In the genomic region with DNA sequence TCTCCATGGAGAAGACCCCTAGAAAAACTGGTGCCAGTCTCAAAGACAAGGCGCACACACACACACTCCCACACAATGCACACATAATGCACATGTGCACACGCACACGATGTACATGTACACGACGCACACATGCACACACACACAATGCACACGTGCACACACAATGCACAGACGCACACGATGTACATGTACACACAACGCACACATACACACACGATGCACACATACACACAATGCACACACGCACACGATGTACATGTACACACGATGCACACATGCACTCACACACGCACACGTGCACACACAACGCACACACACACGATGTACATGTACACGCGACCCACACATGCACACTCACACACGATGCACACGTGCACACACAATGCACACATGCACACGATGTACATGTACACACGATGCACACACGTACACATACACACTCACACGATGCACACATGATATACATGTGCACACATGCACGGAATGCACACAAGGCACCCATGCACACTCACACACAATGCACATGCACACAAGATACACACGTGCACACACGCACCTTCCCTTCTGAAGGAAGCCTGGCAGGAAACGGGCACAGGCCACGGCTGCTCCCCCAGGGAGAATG, we compare ENCODE assay signal across 22 cellular contexts.
A peak's percentile ranks its signal among the peaks of the same experiment; 100 is the strongest.
DNase-seq lines count a peak whose midpoint lies in the region; ATAC-seq, FAIRE-seq and TF ChIP-seq lines count a peak whose summit lies in the region.
"Had no signal": no experiment of that assay in that cellular context is flagged by ENCODE, and none has a peak within 500 bp of the region (broad histone marks: within the 10 kb centered on the region; RNA-seq: fewer than 3 reads in every experiment).

No MANE protein-coding gene starts in this region.

- H3K79me2 ChIP-seq in GM12878 (ENCODE audit: control insufficient read depth, insufficient read depth, low read length) = peaks cover 37% of the 10 kb centered on the region

- TF ChIP-seq RAD21 in GM12878 (IDR thresholded peaks at IDR 0.05; ENCODE audit: insufficient read depth, low read depth, low read length) = no peak

- CTCF ChIA-PET in GM12878 (lab: Yijun Ruan, JAX) = no interaction called here

- SMC1A ChIA-PET in GM12878 (lab: Charles Lee; ENCODE audit: uncharacterized antibody, unreplicated experiment) = no interaction called here

- in situ Hi-C loops in GM12878 (cut with MboI) (no loop called here), GM13976 (cut with MboI; ENCODE audit: low sequenced_read_pairs, unreplicated experiment) (no loop called here)

- WGBS in GM12878 (ENCODE audit: insufficient coverage, insufficient replicate concordance, low lambda C conversion rate, missing lambda C conversion rate) = 82% methylated on average over 30 of the region's 30 CpGs
- 71 to 78% (median 75%) methylated on average over 30 of the region's 30 CpGs for WGBS in small intestine, 3 donors
- 73 to 75% methylated on average over 28 to 30 of the region's 30 CpGs for WGBS in tibial nerve, 2 donors

- RAD21 ChIA-PET in GM12878 (lab: Charles Lee; ENCODE audit: unreplicated experiment) = no interaction called here

- H3K4me3 ChIP-seq in GM12878 = no peak overlapping the region
- H3K4me3 ChIP-seq in small intestine (ENCODE audit: low read depth in 1 of 2, low read length in 2 of 2) = no peak overlapping the region
- no peak overlapping the region for H3K4me3 ChIP-seq in tibial nerve
- H3K4me3 ChIP-seq: prostate gland, SJCRH30, thoracic aorta had no signal

- H3K9me3 ChIP-seq in GM12878 (replicated peaks; ENCODE audit: control insufficient read depth, insufficient read depth, low read length) (no peaks in the 10 kb centered on the region), small intestine (ENCODE audit: control insufficient read depth, low read depth) (no peaks in the 10 kb centered on the region), tibial nerve (no peaks in the 10 kb centered on the region)
- H3K9me3 ChIP-seq: prostate gland, SJCRH30, thoracic aorta had no signal

- TF ChIP-seq CTCF in GM12878 (IDR thresholded peaks at IDR 0.05 in 2 of 3, conservative IDR thresholded peaks at IDR 0.05 in 1 of 3; ENCODE audit: control insufficient read depth in 2 of 3, extremely low read depth in 1 of 3, insufficient read depth in 1 of 3, low read depth in 3 of 3, low read length in 3 of 3) (no peak), GM13976 (IDR thresholded peaks at IDR 0.05; ENCODE audit: borderline replicate concordance, control extremely low read depth, extremely low read depth, insufficient read depth, missing control alignments) (no peak), tibial nerve (IDR thresholded peaks at IDR 0.05) (no peak)

- DNase-seq in H54 (ENCODE audit: insufficient read length, low spot score) = no peak
- no peak for DNase-seq in GM12878 (ENCODE audit: low read depth, low spot score)
- DNase-seq in small intestine = no peak
- no peak for DNase-seq in GM13976 (ENCODE audit: low spot score)
- DNase-seq in tibial nerve (ENCODE audit: low spot score in 2 of 2) = no peak
- no peak for DNase-seq in NCI-H748 (lab: John Stamatoyannopoulos, UW; ENCODE audit: unreplicated experiment)
- DNase-seq: activated CD4-positive, alpha-beta T cell treated with anti-CD3 and anti-CD28 coated beads, Interleukin-2, amount 10 ng/mL, durations not matched to agents 24 days and 14 days; CD4-positive, alpha-beta memory T cell; natural killer cell; NCI-H2107; NCI-H510A; SJCRH30; stimulated activated CD4-positive, alpha-beta T cell treated with anti-CD3 and anti-CD28 coated beads, Interleukin-1b, Interleukin-23, amount 100 ng/mL, for 48 hours; T-helper 1 cell had no signal

- TF ChIP-seq POLR2A in H54 (IDR thresholded peaks at IDR 0.05; ENCODE audit: low read depth, low read length) = 0 out of 2 replicates have a peak, but pooled peaks have one; percentile 12
- TF ChIP-seq POLR2A in GM12878 (IDR thresholded peaks at IDR 0.05; ENCODE audit: low read depth, low read length) = peak; percentile 49; the same call in 1 of the 2 replicates
- TF ChIP-seq POLR2A in tibial nerve (IDR thresholded peaks at IDR 0.05) = no peak

- H3K36me3 ChIP-seq in GM12878 (ENCODE audit: control insufficient read depth in 2 of 2, insufficient read depth in 2 of 2, low read length in 1 of 2) = peaks cover 1 to 3% of the 10 kb centered on the region in 2 experiments; a peak in 3 of 4 replicates
- no peaks in the 10 kb centered on the region for H3K36me3 ChIP-seq in small intestine (ENCODE audit: control insufficient read depth in 2 of 2, insufficient read depth in 2 of 2, low read length in 2 of 2)
- H3K36me3 ChIP-seq in tibial nerve = no peaks in the 10 kb centered on the region
- H3K36me3 ChIP-seq: prostate gland, thoracic aorta had no signal

- POLR2A ChIA-PET in GM12878 (lab: Charles Lee) = no interaction called here

- ATAC-seq in GM12878 (no peak), GM21825 (IDR thresholded peaks at IDR 0.05; ENCODE audit: unreplicated experiment) (no peak)
- ATAC-seq: Panc1; stimulated activated effector memory CD8-positive, alpha-beta T cell treated with anti-CD3 and anti-CD28 coated beads, Interleukin-12 subunit alpha, Interleukin-12 subunit beta, amount 100 ng/mL, for 72 hours had no signal

- H2AFZ ChIP-seq in GM12878 (ENCODE audit: control insufficient read depth, low read depth, low read length) = no peak overlapping the region

- no TSS peak for BruUV-seq in GM12878 (replicated peaks; lab: Mats Ljungman, UMichigan)

- intact Hi-C loops in GM12878 (cut with micrococcal nuclease; ENCODE audit: unreplicated experiment) = no loop called here

- H4K20me1 ChIP-seq in GM12878 (ENCODE audit: control insufficient read depth, insufficient read depth) = no peaks in the 10 kb centered on the region; the same call in 1 of the 2 replicates

- no peak for FAIRE-seq in H54 (lab: Jason Lieb, UNC)
- no peak for FAIRE-seq in GM12878 (lab: Jason Lieb, UNC)
- no peak for FAIRE-seq in small intestine (lab: Jason Lieb, UNC)
- FAIRE-seq: colon, G401.6 had no signal

- H3K9ac ChIP-seq in GM12878 (ENCODE audit: control insufficient read depth, insufficient read depth, low read length) = no peak overlapping the region

- no peak overlapping the region for H3K4me2 ChIP-seq in GM12878 (ENCODE audit: control insufficient read depth, insufficient read depth)

- H3K27ac ChIP-seq in GM12878 (ENCODE audit: control insufficient read depth, insufficient read depth) = no peak overlapping the region
- peak overlapping the region; percentile 62 for H3K27ac ChIP-seq in layer of hippocampus (ENCODE audit: low read depth, low read length)
- H3K27ac ChIP-seq in small intestine (ENCODE audit: low read depth in 1 of 2, low read length in 1 of 2) = peak overlapping the region; percentile 9 to 43
- peak overlapping the region in 2 of 4 donors; percentile 50 to 64 for H3K27ac ChIP-seq in tibial nerve
- H3K27ac ChIP-seq: prostate gland, SJCRH30, thoracic aorta had no signal

- TF ChIP-seq EP300 in GM12878 (IDR thresholded peaks at IDR 0.05; ENCODE audit: borderline replicate concordance in 1 of 2, control insufficient read depth in 1 of 2, low read depth in 2 of 2, low read length in 2 of 2) = no peak
- TF ChIP-seq EP300 in tibial nerve (IDR thresholded peaks at IDR 0.05) = no peak

- no peaks in the 10 kb centered on the region for H3K4me1 ChIP-seq in GM12878 (ENCODE audit: control insufficient read depth, insufficient read depth, low read length)
- H3K4me1 ChIP-seq in small intestine (ENCODE audit: control insufficient read depth in 2 of 2, insufficient read depth in 1 of 2, low read depth in 1 of 2, low read length in 1 of 2) = peaks cover 0 to 5% of the 10 kb centered on the region in 2 donors
- peaks cover 0 to 85% (median 22%) of the 10 kb centered on the region in 4 donors for H3K4me1 ChIP-seq in tibial nerve
- H3K4me1 ChIP-seq: prostate gland had no signal

- no peaks in the 10 kb centered on the region for H3K27me3 ChIP-seq in GM12878 (replicated peaks in 1 of 2; ENCODE audit: control insufficient read depth in 2 of 2, insufficient read depth in 2 of 2, low read length in 1 of 2)
- H3K27me3 ChIP-seq in layer of hippocampus (ENCODE audit: control insufficient read depth, insufficient read depth, low read length) = no peaks in the 10 kb centered on the region
- no peaks in the 10 kb centered on the region for H3K27me3 ChIP-seq in small intestine (ENCODE audit: control insufficient read depth in 2 of 2, insufficient read depth in 2 of 2, low read length in 2 of 2)
- no peaks in the 10 kb centered on the region for H3K27me3 ChIP-seq in tibial nerve
- H3K27me3 ChIP-seq: SJCRH30 had no signal

TF ChIP-seq in GM12878, 131 proteins besides CTCF, POLR2A, EP300 and RAD21:
- TF ChIP-seq, protein P1, sequence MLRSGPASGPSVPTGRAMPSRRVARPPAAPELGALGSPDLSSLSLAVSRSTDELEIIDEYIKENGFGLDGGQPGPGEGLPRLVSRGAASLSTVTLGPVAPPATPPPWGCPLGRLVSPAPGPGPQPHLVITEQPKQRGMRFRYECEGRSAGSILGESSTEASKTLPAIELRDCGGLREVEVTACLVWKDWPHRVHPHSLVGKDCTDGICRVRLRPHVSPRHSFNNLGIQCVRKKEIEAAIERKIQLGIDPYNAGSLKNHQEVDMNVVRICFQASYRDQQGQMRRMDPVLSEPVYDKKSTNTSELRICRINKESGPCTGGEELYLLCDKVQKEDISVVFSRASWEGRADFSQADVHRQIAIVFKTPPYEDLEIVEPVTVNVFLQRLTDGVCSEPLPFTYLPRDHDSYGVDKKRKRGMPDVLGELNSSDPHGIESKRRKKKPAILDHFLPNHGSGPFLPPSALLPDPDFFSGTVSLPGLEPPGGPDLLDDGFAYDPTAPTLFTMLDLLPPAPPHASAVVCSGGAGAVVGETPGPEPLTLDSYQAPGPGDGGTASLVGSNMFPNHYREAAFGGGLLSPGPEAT (IDR thresholded peaks at IDR 0.05; ENCODE audit: low read depth) = no peak
- TF ChIP-seq, protein P2, sequence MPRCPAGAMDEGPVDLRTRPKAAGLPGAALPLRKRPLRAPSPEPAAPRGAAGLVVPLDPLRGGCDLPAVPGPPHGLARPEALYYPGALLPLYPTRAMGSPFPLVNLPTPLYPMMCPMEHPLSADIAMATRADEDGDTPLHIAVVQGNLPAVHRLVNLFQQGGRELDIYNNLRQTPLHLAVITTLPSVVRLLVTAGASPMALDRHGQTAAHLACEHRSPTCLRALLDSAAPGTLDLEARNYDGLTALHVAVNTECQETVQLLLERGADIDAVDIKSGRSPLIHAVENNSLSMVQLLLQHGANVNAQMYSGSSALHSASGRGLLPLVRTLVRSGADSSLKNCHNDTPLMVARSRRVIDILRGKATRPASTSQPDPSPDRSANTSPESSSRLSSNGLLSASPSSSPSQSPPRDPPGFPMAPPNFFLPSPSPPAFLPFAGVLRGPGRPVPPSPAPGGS (IDR thresholded peaks at IDR 0.05; ENCODE audit: borderline replicate concordance, insufficient read depth, low read depth, low read length, poor library complexity, severe bottlenecking) = peak; percentile 81

Comparison
In these comparisons a context has a peak if more than half of its experiments do, and no peak if none do; other contexts are left out.
1. POLR2A ChIP-seq: peak in H54 (single experiment) and GM12878 (single experiment); none in tibial nerve (0 of 2).